Comparison of ENCODE assay signal across 3 cellular contexts in the genomic region with DNA sequence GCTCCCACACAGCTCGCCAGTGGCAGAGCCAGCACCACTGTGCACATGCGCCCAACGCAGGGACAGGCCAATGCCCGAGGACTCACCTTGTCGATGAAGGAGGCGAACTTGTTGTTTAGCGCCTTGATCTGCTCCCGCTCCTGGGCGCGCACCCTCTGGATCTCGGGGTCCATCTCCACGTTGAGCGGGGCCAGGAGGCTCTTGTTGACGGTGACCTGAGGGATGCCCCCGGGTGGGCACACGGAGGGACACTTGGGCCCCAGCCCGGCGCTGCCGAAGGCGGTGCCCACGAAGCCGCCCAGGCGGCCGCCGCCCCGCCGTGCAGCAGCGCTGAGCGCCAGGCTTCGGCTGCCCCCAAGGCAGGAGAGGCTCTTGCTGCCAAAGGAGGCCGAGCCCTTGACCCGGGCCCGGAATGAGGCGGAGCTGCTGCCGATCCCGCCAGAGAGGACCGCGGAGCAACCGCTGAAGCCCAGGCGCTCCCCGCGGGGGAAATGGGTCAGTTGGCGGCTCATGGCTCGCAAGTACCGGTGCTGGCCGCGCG.
TF ChIP-seq lines count a peak whose summit lies in the region.

Gene KRT72 (minus strand): TSS at position 523 of the 541 bp plus-strand sequence. CDS start 11 bp downstream, at position 512.

TF ChIP-seq in SK-N-SH, 30 proteins besides CTCF, POLR2A, EP300 and RAD21:
- TF ChIP-seq POLR2AphosphoS5 (IDR thresholded peaks at IDR 0.05; ENCODE audit: low read depth, low read length) (no peak), MEF2A (IDR thresholded peaks at IDR 0.05; ENCODE audit: borderline replicate concordance, low read depth) (no peak), GABPA (IDR thresholded peaks at IDR 0.05; ENCODE audit: low read depth) (no peak), MXI1 (IDR thresholded peaks at IDR 0.05; ENCODE audit: low read depth, low read length) (no peak), TAF1 (IDR thresholded peaks at IDR 0.05; ENCODE audit: borderline replicate concordance, low read depth, low read length) (no peak), SIN3A (IDR thresholded peaks at IDR 0.05; ENCODE audit: borderline replicate concordance, low read depth, low read length) (no peak), JUND (IDR thresholded peaks at IDR 0.05) (no peak), GATA2 (CRISPR knock-in tag; IDR thresholded peaks at IDR 0.05) (no peak), EZH2phosphoT487 (IDR thresholded peaks at IDR 0.05; ENCODE audit: borderline replicate concordance, low read depth) (no peak), ELF1 (IDR thresholded peaks at IDR 0.05) (no peak), YY1 (IDR thresholded peaks at IDR 0.05; ENCODE audit: low read depth) (no peak)
- TF ChIP-seq, protein P1, sequence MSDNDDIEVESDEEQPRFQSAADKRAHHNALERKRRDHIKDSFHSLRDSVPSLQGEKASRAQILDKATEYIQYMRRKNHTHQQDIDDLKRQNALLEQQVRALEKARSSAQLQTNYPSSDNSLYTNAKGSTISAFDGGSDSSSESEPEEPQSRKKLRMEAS (IDR thresholded peaks at IDR 0.05; ENCODE audit: low read depth): no peak
- TF ChIP-seq, protein P2, sequence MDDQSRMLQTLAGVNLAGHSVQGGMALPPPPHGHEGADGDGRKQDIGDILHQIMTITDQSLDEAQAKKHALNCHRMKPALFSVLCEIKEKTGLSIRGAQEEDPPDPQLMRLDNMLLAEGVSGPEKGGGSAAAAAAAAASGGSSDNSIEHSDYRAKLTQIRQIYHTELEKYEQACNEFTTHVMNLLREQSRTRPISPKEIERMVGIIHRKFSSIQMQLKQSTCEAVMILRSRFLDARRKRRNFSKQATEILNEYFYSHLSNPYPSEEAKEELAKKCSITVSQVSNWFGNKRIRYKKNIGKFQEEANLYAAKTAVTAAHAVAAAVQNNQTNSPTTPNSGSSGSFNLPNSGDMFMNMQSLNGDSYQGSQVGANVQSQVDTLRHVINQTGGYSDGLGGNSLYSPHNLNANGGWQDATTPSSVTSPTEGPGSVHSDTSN (IDR thresholded peaks at IDR 0.05): no peak
- TF ChIP-seq, protein P3, sequence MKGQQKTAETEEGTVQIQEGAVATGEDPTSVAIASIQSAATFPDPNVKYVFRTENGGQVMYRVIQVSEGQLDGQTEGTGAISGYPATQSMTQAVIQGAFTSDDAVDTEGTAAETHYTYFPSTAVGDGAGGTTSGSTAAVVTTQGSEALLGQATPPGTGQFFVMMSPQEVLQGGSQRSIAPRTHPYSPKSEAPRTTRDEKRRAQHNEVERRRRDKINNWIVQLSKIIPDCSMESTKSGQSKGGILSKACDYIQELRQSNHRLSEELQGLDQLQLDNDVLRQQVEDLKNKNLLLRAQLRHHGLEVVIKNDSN (IDR thresholded peaks at IDR 0.05; ENCODE audit: borderline replicate concordance, low read depth): no peak

TF ChIP-seq in SK-N-SH treated with all-trans-retinoic acid at 6 μM for 48 hours, 23 proteins besides CTCF, POLR2A, EP300 and RAD21:
- TF ChIP-seq OSR1 (CRISPR knock-in tag; IDR thresholded peaks at IDR 0.05) (no peak), GLIS3 (CRISPR knock-in tag; IDR thresholded peaks at IDR 0.05) (no peak), SNAI2 (CRISPR knock-in tag; IDR thresholded peaks at IDR 0.05) (no peak), ISL1 (CRISPR knock-in tag; IDR thresholded peaks at IDR 0.05) (no peak)
TF ChIP-seq in SK-N-SH treated with all-trans-retinoic acid at 6 μM for 48 hours: peak in this region for 0.

TF ChIP-seq in GM23338, 12 proteins besides CTCF, POLR2A, EP300 and RAD21:
- no peak for TF ChIP-seq JUNB (IDR thresholded peaks at IDR 0.05; ENCODE audit: unreplicated experiment)
- TF ChIP-seq EZH2 (IDR thresholded peaks at IDR 0.05; ENCODE audit: low read depth, unreplicated experiment): no peak
- no peak for TF ChIP-seq POLR2AphosphoS5 (IDR thresholded peaks at IDR 0.05; ENCODE audit: low read depth)
- no peak for TF ChIP-seq REST (IDR thresholded peaks at IDR 0.05; ENCODE audit: unreplicated experiment)
- TF ChIP-seq, protein P4, sequence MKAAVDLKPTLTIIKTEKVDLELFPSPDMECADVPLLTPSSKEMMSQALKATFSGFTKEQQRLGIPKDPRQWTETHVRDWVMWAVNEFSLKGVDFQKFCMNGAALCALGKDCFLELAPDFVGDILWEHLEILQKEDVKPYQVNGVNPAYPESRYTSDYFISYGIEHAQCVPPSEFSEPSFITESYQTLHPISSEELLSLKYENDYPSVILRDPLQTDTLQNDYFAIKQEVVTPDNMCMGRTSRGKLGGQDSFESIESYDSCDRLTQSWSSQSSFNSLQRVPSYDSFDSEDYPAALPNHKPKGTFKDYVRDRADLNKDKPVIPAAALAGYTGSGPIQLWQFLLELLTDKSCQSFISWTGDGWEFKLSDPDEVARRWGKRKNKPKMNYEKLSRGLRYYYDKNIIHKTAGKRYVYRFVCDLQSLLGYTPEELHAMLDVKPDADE (IDR thresholded peaks at IDR 0.05): no peak
- TF ChIP-seq EZH2phosphoT487 (IDR thresholded peaks at IDR 0.05; ENCODE audit: unreplicated experiment): no peak
- TF ChIP-seq, protein P5, sequence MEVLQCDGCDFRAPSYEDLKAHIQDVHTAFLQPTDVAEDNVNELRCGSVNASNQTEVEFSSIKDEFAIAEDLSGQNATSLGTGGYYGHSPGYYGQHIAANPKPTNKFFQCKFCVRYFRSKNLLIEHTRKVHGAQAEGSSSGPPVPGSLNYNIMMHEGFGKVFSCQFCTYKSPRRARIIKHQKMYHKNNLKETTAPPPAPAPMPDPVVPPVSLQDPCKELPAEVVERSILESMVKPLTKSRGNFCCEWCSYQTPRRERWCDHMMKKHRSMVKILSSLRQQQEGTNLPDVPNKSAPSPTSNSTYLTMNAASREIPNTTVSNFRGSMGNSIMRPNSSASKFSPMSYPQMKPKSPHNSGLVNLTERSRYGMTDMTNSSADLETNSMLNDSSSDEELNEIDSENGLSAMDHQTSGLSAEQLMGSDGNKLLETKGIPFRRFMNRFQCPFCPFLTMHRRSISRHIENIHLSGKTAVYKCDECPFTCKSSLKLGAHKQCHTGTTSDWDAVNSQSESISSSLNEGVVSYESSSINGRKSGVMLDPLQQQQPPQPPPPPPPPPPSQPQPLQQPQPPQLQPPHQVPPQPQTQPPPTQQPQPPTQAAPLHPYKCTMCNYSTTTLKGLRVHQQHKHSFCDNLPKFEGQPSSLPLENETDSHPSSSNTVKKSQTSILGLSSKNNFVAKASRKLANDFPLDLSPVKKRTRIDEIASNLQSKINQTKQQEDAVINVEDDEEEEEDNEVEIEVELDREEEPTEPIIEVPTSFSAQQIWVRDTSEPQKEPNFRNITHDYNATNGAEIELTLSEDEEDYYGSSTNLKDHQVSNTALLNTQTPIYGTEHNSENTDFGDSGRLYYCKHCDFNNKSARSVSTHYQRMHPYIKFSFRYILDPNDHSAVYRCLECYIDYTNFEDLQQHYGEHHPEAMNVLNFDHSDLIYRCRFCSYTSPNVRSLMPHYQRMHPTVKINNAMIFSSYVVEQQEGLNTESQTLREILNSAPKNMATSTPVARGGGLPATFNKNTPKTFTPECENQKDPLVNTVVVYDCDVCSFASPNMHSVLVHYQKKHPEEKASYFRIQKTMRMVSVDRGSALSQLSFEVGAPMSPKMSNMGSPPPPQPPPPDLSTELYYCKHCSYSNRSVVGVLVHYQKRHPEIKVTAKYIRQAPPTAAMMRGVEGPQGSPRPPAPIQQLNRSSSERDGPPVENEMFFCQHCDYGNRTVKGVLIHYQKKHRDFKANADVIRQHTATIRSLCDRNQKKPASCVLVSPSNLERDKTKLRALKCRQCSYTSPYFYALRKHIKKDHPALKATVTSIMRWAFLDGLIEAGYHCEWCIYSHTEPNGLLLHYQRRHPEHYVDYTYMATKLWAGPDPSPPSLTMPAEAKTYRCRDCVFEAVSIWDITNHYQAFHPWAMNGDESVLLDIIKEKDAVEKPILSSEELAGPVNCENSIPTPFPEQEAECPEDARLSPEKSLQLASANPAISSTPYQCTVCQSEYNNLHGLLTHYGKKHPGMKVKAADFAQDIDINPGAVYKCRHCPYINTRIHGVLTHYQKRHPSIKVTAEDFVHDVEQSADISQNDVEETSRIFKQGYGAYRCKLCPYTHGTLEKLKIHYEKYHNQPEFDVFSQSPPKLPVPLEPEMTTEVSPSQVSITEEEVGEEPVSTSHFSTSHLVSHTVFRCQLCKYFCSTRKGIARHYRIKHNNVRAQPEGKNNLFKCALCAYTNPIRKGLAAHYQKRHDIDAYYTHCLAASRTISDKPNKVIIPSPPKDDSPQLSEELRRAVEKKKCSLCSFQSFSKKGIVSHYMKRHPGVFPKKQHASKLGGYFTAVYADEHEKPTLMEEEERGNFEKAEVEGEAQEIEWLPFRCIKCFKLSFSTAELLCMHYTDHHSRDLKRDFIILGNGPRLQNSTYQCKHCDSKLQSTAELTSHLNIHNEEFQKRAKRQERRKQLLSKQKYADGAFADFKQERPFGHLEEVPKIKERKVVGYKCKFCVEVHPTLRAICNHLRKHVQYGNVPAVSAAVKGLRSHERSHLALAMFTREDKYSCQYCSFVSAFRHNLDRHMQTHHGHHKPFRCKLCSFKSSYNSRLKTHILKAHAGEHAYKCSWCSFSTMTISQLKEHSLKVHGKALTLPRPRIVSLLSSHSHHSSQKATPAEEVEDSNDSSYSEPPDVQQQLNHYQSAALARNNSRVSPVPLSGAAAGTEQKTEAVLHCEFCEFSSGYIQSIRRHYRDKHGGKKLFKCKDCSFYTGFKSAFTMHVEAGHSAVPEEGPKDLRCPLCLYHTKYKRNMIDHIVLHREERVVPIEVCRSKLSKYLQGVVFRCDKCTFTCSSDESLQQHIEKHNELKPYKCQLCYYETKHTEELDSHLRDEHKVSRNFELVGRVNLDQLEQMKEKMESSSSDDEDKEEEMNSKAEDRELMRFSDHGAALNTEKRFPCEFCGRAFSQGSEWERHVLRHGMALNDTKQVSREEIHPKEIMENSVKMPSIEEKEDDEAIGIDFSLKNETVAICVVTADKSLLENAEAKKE (CRISPR knock-in tag; IDR thresholded peaks at IDR 0.05): no peak
- TF ChIP-seq ZNF114 (CRISPR knock-in tag; IDR thresholded peaks at IDR 0.05): no peak
- TF ChIP-seq CREB1 (CRISPR knock-in tag; IDR thresholded peaks at IDR 0.05; ENCODE audit: low read depth): no peak
- no peak for TF ChIP-seq ZNF331 (CRISPR knock-in tag; IDR thresholded peaks at IDR 0.05; ENCODE audit: low read depth)
- no peak for TF ChIP-seq STAT1 (IDR thresholded peaks at IDR 0.05; ENCODE audit: unreplicated experiment)
- no peak for TF ChIP-seq NANOG (IDR thresholded peaks at IDR 0.05; ENCODE audit: borderline replicate concordance)
